In the genomic region with DNA sequence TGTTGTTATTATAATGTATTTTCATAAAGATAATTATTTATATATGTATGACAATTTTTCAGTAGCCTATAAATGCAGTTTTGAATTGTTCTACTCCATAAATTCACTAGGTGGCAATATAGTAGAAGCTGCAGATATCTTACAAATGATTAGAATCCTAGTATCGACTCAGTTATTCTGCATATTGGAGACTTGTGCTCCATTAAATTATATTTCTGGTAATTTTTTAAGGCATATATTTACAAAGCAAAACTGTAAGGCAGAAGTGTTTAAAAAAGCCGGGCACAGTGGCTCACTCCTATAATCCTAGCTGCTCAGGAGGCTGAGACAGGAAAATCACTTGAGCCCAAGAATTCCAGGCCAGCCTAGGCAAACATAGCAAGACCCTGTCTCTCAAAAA, we compare ENCODE assay signal across 11 cellular contexts. TPM values are rescaled to one million over a fixed set of nuclear protein-coding genes. Genes with fewer than 3 reads are reported as not detected.
DNase-seq lines count a peak whose midpoint lies in the region; ATAC-seq and TF ChIP-seq lines count a peak whose summit lies in the region.
"Had no signal": no experiment of that assay in that cellular context is flagged by ENCODE, and none has a peak within 500 bp of the region (broad histone marks: within the 10 kb centered on the region; RNA-seq: fewer than 3 reads in every experiment).

No MANE protein-coding gene starts in this region.

- H3K4me2 ChIP-seq in PC-9: no peak overlapping the region

- H3K36me3 ChIP-seq in PC-9 (ENCODE audit: low read depth): 0 out of 2 replicates have a peak, but pooled peaks cover 4% of the 10 kb centered on the region

- H3K9me2 ChIP-seq in PC-9 (ENCODE audit: insufficient read depth): no peaks in the 10 kb centered on the region

- no peaks in the 10 kb centered on the region for H3K9me3 Mint-ChIP-seq in T-cell
- H3K9me3 Mint-ChIP-seq: activated naive CD4-positive, alpha-beta T cell treated with anti-CD3 and anti-CD28 coated beads, Interleukin-2, amount 50 U/mL, for 24 hours had no signal

- no peak overlapping the region for H3K27ac Mint-ChIP-seq in T-cell
- H3K27ac Mint-ChIP-seq: activated naive CD4-positive, alpha-beta T cell treated with anti-CD3 and anti-CD28 coated beads, Interleukin-2, amount 50 U/mL, for 24 hours had no signal

- H3K27me3 ChIP-seq in PC-9 (ENCODE audit: insufficient read depth, low read depth): no peaks in the 10 kb centered on the region
- H3K27me3 ChIP-seq: SJCRH30 had no signal

- H3K36me3 Mint-ChIP-seq in T-cell: no peaks in the 10 kb centered on the region

- H3K27ac ChIP-seq in PC-9: no peak overlapping the region
- H3K27ac ChIP-seq: SJCRH30 had no signal

- no peaks in the 10 kb centered on the region for H3F3A ChIP-seq in PC-9 (ENCODE audit: insufficient read depth, low read depth)

- no TSS peak for BruUV-seq in PC-9 (replicated peaks; lab: Mats Ljungman, UMichigan)

- no peak overlapping the region for H3K4me3 Mint-ChIP-seq in T-cell
- H3K4me3 Mint-ChIP-seq: activated naive CD4-positive, alpha-beta T cell treated with anti-CD3 and anti-CD28 coated beads, Interleukin-2, amount 50 U/mL, for 24 hours had no signal

- CTCF ChIA-PET in PC-9 (lab: Charles Lee): interaction anchor here (0.6 kb wide), 1 partner anchor 127 kb away, joined by 3 read pairs; no protein-coding TSS in a partner anchor
- CTCF ChIA-PET in T-cell (lab: Charles Lee): interaction anchor here in 1 of 2 donors (0.6 to 1.8 kb wide), 5 partner anchors 9 to 106 kb away, joined by 3 to 7 read pairs (median 4); no protein-coding TSS in a partner anchor

- ATAC-seq in HG03520 (IDR thresholded peaks at IDR 0.05; ENCODE audit: unreplicated experiment) (no peak), HG02938 (IDR thresholded peaks at IDR 0.05; ENCODE audit: unreplicated experiment) (no peak), T-cell (replicated peaks in 1 of 4) (no peak)
- ATAC-seq: left cardiac atrium had no signal

- no peaks in the 10 kb centered on the region for H3K9me3 ChIP-seq in PC-9 (ENCODE audit: insufficient read depth, low read depth)
- H3K9me3 ChIP-seq: SJCRH30 had no signal

- H3K4me1 Mint-ChIP-seq in T-cell: peaks cover 0 to 1% (median 0%) of the 10 kb centered on the region in 3 donors
- H3K4me1 Mint-ChIP-seq: activated naive CD4-positive, alpha-beta T cell treated with anti-CD3 and anti-CD28 coated beads, Interleukin-2, amount 50 U/mL, for 24 hours had no signal

- TF ChIP-seq CTCF in AG09319 (IDR thresholded peaks at IDR 0.05; ENCODE audit: low read depth, low read length) (peak; percentile 28), PC-9 (conservative IDR thresholded peaks at IDR 0.05) (peak; percentile 67)

- H3K4me3 ChIP-seq in PC-9: no peak overlapping the region
- H3K4me3 ChIP-seq: SJCRH30 had no signal

- DNase-seq in AG09319 (ENCODE audit: extremely low read depth, low read depth) (no peak), H4 (ENCODE audit: low spot score) (peak; percentile 16), PC-9 (no peak), fibroblast of the conjunctiva (ENCODE audit: low read depth) (peak; percentile 6), T-cell (no peak)
- no peak for DNase-seq in activated CD4-positive, alpha-beta T cell treated with anti-CD3 and anti-CD28 coated beads, Interleukin-2, amount 50 U/mL, for 48 hours
- DNase-seq: left cardiac atrium had no signal

- H2AFZ ChIP-seq in PC-9: no peak overlapping the region

- no peaks in the 10 kb centered on the region for H3K4me1 ChIP-seq in PC-9 (replicated peaks; ENCODE audit: insufficient read depth)
- H3K4me1 ChIP-seq: SJCRH30 had no signal

- H4K20me1 ChIP-seq in PC-9 (ENCODE audit: insufficient read depth): no peaks in the 10 kb centered on the region

- H3K27me3 Mint-ChIP-seq in T-cell: no peaks in the 10 kb centered on the region
- H3K27me3 Mint-ChIP-seq: activated naive CD4-positive, alpha-beta T cell treated with anti-CD3 and anti-CD28 coated beads, Interleukin-2, amount 50 U/mL, for 24 hours had no signal

- POLR2A ChIA-PET in PC-9 (lab: Charles Lee; ENCODE audit: unreplicated experiment): no interaction called here
- POLR2A ChIA-PET in T-cell (lab: Charles Lee): no interaction called here

- H3K79me2 ChIP-seq in PC-9 (ENCODE audit: low read depth): no peaks in the 10 kb centered on the region

- intact Hi-C loops in PC-9 (cut with micrococcal nuclease; ENCODE audit: unreplicated experiment): loop anchor here (1.0 kb wide), 1 partner anchor 106 kb away; no protein-coding TSS in a partner anchor

RNA-seq across cellular contexts. Expression of a gene that starts 58.7 kb away (rescaled TPM):
- total RNA-seq in H4 (2014; rRNA removed; shearing (Covaris generic)): 8.6 and 10.7 TPM in 2 replicates
- total RNA-seq in PC-9 (2021) (22.3 and 29.0 TPM in 2 replicates), T-cell (10 to 100 TPM; 11.1 to 17.4 (median 15.5) TPM)

Comparison
In these comparisons a context has a peak if more than half of its experiments do, and no peak if none do; other contexts are left out.
1. DNase-seq: peak in H4 (single experiment) and fibroblast of the conjunctiva (single experiment); none in AG09319 (single experiment), PC-9 (0 of 2), activated CD4-positive, alpha-beta T cell treated with anti-CD3 and anti-CD28 coated beads, Interleukin-2, amount 50 U/mL, for 48 hours (0 of 2) and T-cell (0 of 34).